ENCODE assay signal across 10 cellular contexts in genomic region chr4:88526221-88526815, GRCh38. TPM values are rescaled to one million over a fixed set of nuclear protein-coding genes. Genes with fewer than 3 reads are reported as not detected.
DNase-seq lines count a peak whose midpoint lies in the region; ATAC-seq, FAIRE-seq and TF ChIP-seq lines count a peak whose summit lies in the region.
"Had no signal": no experiment of that assay in that cellular context is flagged by ENCODE, and none has a peak within 500 bp of the region (broad histone marks: within the 10 kb centered on the region; RNA-seq: fewer than 3 reads in every experiment).

No MANE protein-coding gene starts in this region.

- H3K27ac ChIP-seq in K562 (ENCODE audit: extremely low read depth, low read depth, low read length), result no peak overlapping the region
- H3K27ac ChIP-seq in right atrium auricular region, result no peak overlapping the region
- H3K27ac ChIP-seq: BLaER1 treated with 17β-estradiol and CSF1 and Interleukin-3, amounts not matched to agents 10 nM and 100 nM; suprapubic skin had no signal

- TF ChIP-seq POLR2A in K562 (conservative IDR thresholded peaks at IDR 0.05), result no peak

- H3K9me2 ChIP-seq in Loucy (replicated peaks; ENCODE audit: low read depth, low read length), result no peaks in the 10 kb centered on the region

- H3K4me1 Mint-ChIP-seq in naive thymus-derived CD8-positive, alpha-beta T cell, result peaks cover 8 to 28% (median 24%) of the 10 kb centered on the region in 4 donors

- TF ChIP-seq EP300 in K562 (IDR thresholded peaks at IDR 0.05; ENCODE audit: low read length), result no peak

- no peaks in the 10 kb centered on the region; the same call in 1 of the 2 replicates for H3K36me3 ChIP-seq in Loucy (ENCODE audit: insufficient read depth, low read length)
- peaks cover 7% of the 10 kb centered on the region for H3K36me3 ChIP-seq in K562 (ENCODE audit: control insufficient read depth, insufficient read depth, low read length)
- peaks cover 4% of the 10 kb centered on the region for H3K36me3 ChIP-seq in right atrium auricular region
- H3K36me3 ChIP-seq: suprapubic skin had no signal

- peak overlapping the region in 4 of 10 donors; percentile 5 to 22 (median 18) for H3K4me3 Mint-ChIP-seq in naive thymus-derived CD8-positive, alpha-beta T cell

- H2AFZ ChIP-seq in Loucy (ENCODE audit: low read length), result peak overlapping the region; percentile 59; the same call in 1 of the 2 replicates
- H2AFZ ChIP-seq in K562 (ENCODE audit: low read depth, low read length), result no peak overlapping the region

- CTCF ChIA-PET in K562 (lab: Yijun Ruan, JAX; ENCODE audit: low intra/inter-chr PET ratio), result interaction anchor here (1.4 kb wide), 2 partner anchors 133 to 497 kb away, joined by 5 to 9 read pairs; no protein-coding TSS in a partner anchor

- peak overlapping the region; percentile 36 for H3K4me3 ChIP-seq in Loucy (ENCODE audit: low read length, poor library complexity, severe bottlenecking)
- no peak overlapping the region for H3K4me3 ChIP-seq in K562
- H3K4me3 ChIP-seq in right atrium auricular region, result no peak overlapping the region
- H3K4me3 ChIP-seq: BLaER1 treated with 17β-estradiol and CSF1 and Interleukin-3, amounts not matched to agents 10 nM and 100 nM; suprapubic skin had no signal

- H3K9me3 ChIP-seq in Loucy (ENCODE audit: insufficient read depth, low read depth, low read length), result no peaks in the 10 kb centered on the region
- no peaks in the 10 kb centered on the region for H3K9me3 ChIP-seq in K562 (replicated peaks; ENCODE audit: control insufficient read depth, insufficient read depth, low read depth, low read length)
- H3K9me3 ChIP-seq in right atrium auricular region, result no peaks in the 10 kb centered on the region
- H3K9me3 ChIP-seq: BLaER1 treated with 17β-estradiol and CSF1 and Interleukin-3, amounts not matched to agents 10 nM and 100 nM; suprapubic skin had no signal

- TF ChIP-seq CTCF in Loucy (conservative IDR thresholded peaks at IDR 0.05; ENCODE audit: low read length) (peak; percentile 63), K562 (IDR thresholded peaks at IDR 0.05 in 2 of 3, conservative IDR thresholded peaks at IDR 0.05 in 1 of 3; ENCODE audit: insufficient read depth in 2 of 3, low read depth in 1 of 3, low read length in 3 of 3) (peak in 1 of 3 experiments; percentile 52; a peak in 2 of 6 replicates), right atrium auricular region (IDR thresholded peaks at IDR 0.05) (peak in 1 of 2 donors; percentile 45)

- H4K20me1 ChIP-seq in Loucy (ENCODE audit: insufficient read depth, low read length, poor library complexity, severe bottlenecking) (peaks cover 20% of the 10 kb centered on the region), K562 (replicated peaks; ENCODE audit: control insufficient read depth, insufficient read depth, low read length) (no peaks in the 10 kb centered on the region; the same call in 1 of the 2 replicates)

- no TSS peak for BruUV-seq in K562 (replicated peaks; lab: Mats Ljungman, UMichigan)

- H3K4me1 ChIP-seq in Loucy (ENCODE audit: insufficient read depth, low read length, poor library complexity, severe bottlenecking) (peaks cover 35% of the 10 kb centered on the region), K562 (replicated peaks in 1 of 2; ENCODE audit: control insufficient read depth in 2 of 2, insufficient read depth in 2 of 2, low read length in 2 of 2) (peaks cover 7 to 12% of the 10 kb centered on the region in 2 experiments; a peak in 3 of 5 replicates), right atrium auricular region (peaks cover 0 to 26% of the 10 kb centered on the region in 2 donors)

- peaks cover 0 to 2% (median 0%) of the 10 kb centered on the region in 3 donors for H3K36me3 Mint-ChIP-seq in naive thymus-derived CD8-positive, alpha-beta T cell

- H3K9me1 ChIP-seq in K562 (ENCODE audit: control insufficient read depth, insufficient read depth, low read length), result no peaks in the 10 kb centered on the region

- no peaks in the 10 kb centered on the region for H3K9me3 Mint-ChIP-seq in naive thymus-derived CD8-positive, alpha-beta T cell

- FAIRE-seq in K562 (lab: Jason Lieb, UNC), result no peak

- intact Hi-C loops in K562 (cut with micrococcal nuclease), result loop anchor here (5.0 to 10.0 kb wide), 2 partner anchors 291 to 588 kb away; partner anchors contain the start of gene TIGD2

- H3K27ac Mint-ChIP-seq in naive thymus-derived CD8-positive, alpha-beta T cell, result peak overlapping the region in 8 of 10 donors; percentile 11 to 95 (median 52)

- H3K27me3 ChIP-seq in Loucy (ENCODE audit: insufficient read depth, low read length, poor library complexity, severe bottlenecking) (no peaks in the 10 kb centered on the region), K562 (ENCODE audit: control insufficient read depth in 2 of 2, insufficient read depth in 2 of 2, low read length in 2 of 2) (no peaks in the 10 kb centered on the region), right atrium auricular region (no peaks in the 10 kb centered on the region)
- H3K27me3 ChIP-seq: BLaER1 treated with 17β-estradiol and CSF1 and Interleukin-3, amounts not matched to agents 10 nM and 100 nM; suprapubic skin had no signal

- peaks cover 23% of the 10 kb centered on the region for H3K79me2 ChIP-seq in Loucy (ENCODE audit: insufficient read depth, low read length)
- H3K79me2 ChIP-seq in K562 (ENCODE audit: control insufficient read depth, insufficient read depth, low read length), result peaks cover 30% of the 10 kb centered on the region

- no peaks in the 10 kb centered on the region for H3K27me3 Mint-ChIP-seq in naive thymus-derived CD8-positive, alpha-beta T cell

- in situ Hi-C loops in K562 (cut with MboI), result loop anchor here (25.0 kb wide), 1 partner anchor 286 kb away; no protein-coding TSS in a partner anchor

- 38% methylated on average over 1 of the region's 1 CpG for WGBS in K562 (ENCODE audit: insufficient coverage, low coverage, missing lambda C conversion rate)

- no peak overlapping the region for H3K9ac ChIP-seq in Loucy (ENCODE audit: low read depth, low read length, poor library complexity, severe bottlenecking)
- no peak overlapping the region for H3K9ac ChIP-seq in K562 (ENCODE audit: insufficient read depth in 1 of 2, low read depth in 2 of 2, low read length in 2 of 2)
- H3K9ac ChIP-seq: BLaER1 treated with 17β-estradiol and CSF1 and Interleukin-3, amounts not matched to agents 10 nM and 100 nM had no signal

- DNase-seq in NCI-H1092 treated with DMSO at 0.1 percent for 48 hours (lab: John Stamatoyannopoulos, UW), result peak; percentile 1
- no peak for DNase-seq in NCI-H1092 (lab: John Stamatoyannopoulos, UW)
- peak in 2 of 4 experiments; percentile 12 to 22 for DNase-seq in K562 (ENCODE audit: extremely low read depth in 1 of 4, low spot score in 3 of 4)
- DNase-seq in naive thymus-derived CD8-positive, alpha-beta T cell, result peak in 3 of 10 donors; percentile 48 to 51 (median 50)
- DNase-seq in right atrium auricular region (ENCODE audit: low spot score), result no peak
- no peak for DNase-seq in GM19238 (ENCODE audit: insufficient read length, low spot score)

- no peaks in the 10 kb centered on the region for H3F3A ChIP-seq in Loucy (ENCODE audit: low read depth)

- peak; percentile 33 to 52; a peak in 3 of 4 replicates for TF ChIP-seq RAD21 in K562 (CRISPR knock-in tag; conservative IDR thresholded peaks at IDR 0.05 in 1 of 2, IDR thresholded peaks at IDR 0.05 in 1 of 2)

- H3K4me2 ChIP-seq in Loucy (ENCODE audit: low read depth, low read length, poor library complexity, severe bottlenecking), result peak overlapping the region; percentile 55
- no peak overlapping the region for H3K4me2 ChIP-seq in K562 (ENCODE audit: insufficient read depth, low read length)
- H3K4me2 ChIP-seq: BLaER1 treated with 17β-estradiol and CSF1 and Interleukin-3, amounts not matched to agents 10 nM and 100 nM had no signal

- POLR2A ChIA-PET in K562 (lab: Yijun Ruan, JAX), result no interaction called here
- POLR2A ChIA-PET in naive thymus-derived CD8-positive, alpha-beta T cell (lab: Charles Lee), result no interaction called here

- ATAC-seq in K562 (no peak), HG03460 (IDR thresholded peaks at IDR 0.05; ENCODE audit: unreplicated experiment) (no peak)
- no peak for ATAC-seq in naive thymus-derived CD8-positive, alpha-beta T cell

TF ChIP-seq in K562, 482 proteins besides CTCF, POLR2A, EP300 and RAD21 (continues in another document):
- TF ChIP-seq ZNF41 (CRISPR knock-in tag; conservative IDR thresholded peaks at IDR 0.05), result no peak

RNA-seq across cellular contexts. Expression of gene PYURF, which starts 2.7 kb away (rescaled TPM):
- total RNA-seq in K562 (2011; cell fraction: chromatin; rRNA removed; ENCODE audit: low replicate concordance), result 5.9 and 14.3 TPM in 2 replicates
- 12.6 and 13.3 TPM in 2 replicates for total RNA-seq in K562 (2011; cell fraction: nucleolus; rRNA removed)
- total RNA-seq in K562 (2011; cell fraction: nucleoplasm; rRNA removed), result 16.2 and 20.5 TPM in 2 replicates
- total RNA-seq in K562 (2014; rRNA removed) (158 and 161 TPM in 2 replicates), K562 (2014; rRNA removed; fragmentation: Illumina TruSeq; extraction: Trizol) (125 and 139 TPM in 2 replicates), K562 (2015; rRNA removed; fragmentation: Illumina TruSeq; extraction: Trizol) (103 and 108 TPM in 2 replicates), K562 (2021) (93.9 and 104 TPM in 2 replicates), right atrium auricular region (10 to 100 TPM; 51.8 to 66.4 TPM)
- polyA plus RNA-seq in K562 (2011; rRNA removed) (109 and 136 TPM in 2 replicates), K562 (2014; fragmentation: Illumina TruSeq; extraction: Trizol) (89.7 and 95.8 TPM in 2 replicates), K562 (2014; fragmentation: Nextera tagmentation; extraction: Ambion mirVana) (10 to 100 TPM; 22.5 to 42.8 TPM), K562 (2014; rRNA removed) (199 and 229 TPM in 2 replicates)
- polyA plus RNA-seq in K562 (2011; cell fraction: cytosol; rRNA removed), result 52.1 and 71.6 TPM in 2 replicates
- polyA plus RNA-seq in K562 (2011; cell fraction: nucleus; rRNA removed), result 32.2 and 33.2 TPM in 2 replicates
- 113 and 132 TPM in 2 replicates for polyA plus RNA-seq in K562 (2012)
- 36.7 and 37.5 TPM in 2 replicates for polyA minus RNA-seq in K562 (2011; rRNA and poly(A)+ RNA removed)
- polyA minus RNA-seq in K562 (2011; cell fraction: cytosol; rRNA and poly(A)+ RNA removed), result 13.1 and 19.2 TPM in 2 replicates
- polyA minus RNA-seq in K562 (2011; cell fraction: nucleus; rRNA and poly(A)+ RNA removed), result 10.2 and 18.8 TPM in 2 replicates
- total RNA-seq in naive thymus-derived CD8-positive, alpha-beta T cell, result 10 to 100 TPM; 50.6 to 53.4 TPM
- polyA plus RNA-seq in naive thymus-derived CD8-positive, alpha-beta T cell, result 100 to 1,000 TPM; 255 to 322 (median 268) TPM
